ENCODE assay signal across 9 cellular contexts in genomic region chr20:57747889-57748456, GRCh38. TPM values are rescaled to one million over a fixed set of nuclear protein-coding genes. Genes with fewer than 3 reads are reported as not detected.
A peak's percentile ranks its signal among the peaks of the same experiment; 100 is the strongest.
DNase-seq lines count a peak whose midpoint lies in the region; ATAC-seq, FAIRE-seq and TF ChIP-seq lines count a peak whose summit lies in the region.
"Had no signal": no experiment of that assay in that cellular context is flagged by ENCODE, and none has a peak within 500 bp of the region (broad histone marks: within the 10 kb centered on the region; RNA-seq: fewer than 3 reads in every experiment).

No MANE protein-coding gene starts in this region.

- H3K4me3 ChIP-seq in A549 (peak overlapping the region; percentile 23), RWPE2 (ENCODE audit: severe bottlenecking) (no peak overlapping the region)

- no peaks in the 10 kb centered on the region for H3K27me3 ChIP-seq in RWPE2 (ENCODE audit: insufficient read depth, poor library complexity, severe bottlenecking)

- peak overlapping the region; percentile 87 for H3K4me2 ChIP-seq in A549

- H3K4me1 ChIP-seq in A549, result peaks cover 61% of the 10 kb centered on the region
- peaks cover 14% of the 10 kb centered on the region for H3K4me1 ChIP-seq in RWPE2 (ENCODE audit: insufficient read depth, poor library complexity, severe bottlenecking)

- H3K27ac Mint-ChIP-seq in glutamatergic neuron (ENCODE audit: unreplicated experiment), result no peak overlapping the region

- ATAC-seq in A549 (peak; percentile 38 to 47), RWPE2 (ENCODE audit: low read depth) (no peak), Right ventricle myocardium inferior (peak; percentile 21), GM18517 (IDR thresholded peaks at IDR 0.05; ENCODE audit: unreplicated experiment) (no peak)

- H3K27ac ChIP-seq in A549, result peak overlapping the region; percentile 98
- H3K27ac ChIP-seq in RWPE2 (ENCODE audit: poor library complexity, severe bottlenecking), result peak overlapping the region; percentile 56
- H3K27ac ChIP-seq: neutrophil had no signal

- no peaks in the 10 kb centered on the region for H3K27me3 Mint-ChIP-seq in glutamatergic neuron (ENCODE audit: unreplicated experiment)

- no peaks in the 10 kb centered on the region for H3K36me3 ChIP-seq in RWPE2 (ENCODE audit: low read depth)
- H3K36me3 ChIP-seq: neutrophil had no signal

- TF ChIP-seq RAD21 in A549 (conservative IDR thresholded peaks at IDR 0.05 in 1 of 2, IDR thresholded peaks at IDR 0.05 in 1 of 2), result no peak

- TF ChIP-seq CTCF in A549 (IDR thresholded peaks at IDR 0.05) (no peak), RWPE2 (IDR thresholded peaks at IDR 0.05; ENCODE audit: poor library complexity, severe bottlenecking) (no peak), glutamatergic neuron (IDR thresholded peaks at IDR 0.05; ENCODE audit: partially characterized antibody, unreplicated experiment) (no peak)

- H3K9me3 ChIP-seq in A549 (peaks cover 12% of the 10 kb centered on the region; the same call in 2 of the 3 replicates), RWPE2 (ENCODE audit: severe bottlenecking) (no peaks in the 10 kb centered on the region)
- H3K9me3 ChIP-seq: neutrophil had no signal

- no peak for FAIRE-seq in A549 (lab: Jason Lieb, UNC)

- no peaks in the 10 kb centered on the region for H3K36me3 Mint-ChIP-seq in glutamatergic neuron (ENCODE audit: unreplicated experiment)

- TF ChIP-seq EP300 in A549 (IDR thresholded peaks at IDR 0.05), result no peak

- no peak overlapping the region for H3K4me3 Mint-ChIP-seq in glutamatergic neuron (ENCODE audit: unreplicated experiment)

- peaks cover 2% of the 10 kb centered on the region for H3K9me3 Mint-ChIP-seq in glutamatergic neuron (ENCODE audit: unreplicated experiment)

- WGBS in A549 (ENCODE audit: missing lambda C conversion rate), result 8% methylated on average over 18 of the region's 18 CpGs

- CTCF ChIA-PET in A549 (lab: Yijun Ruan, JAX), result interaction anchor here (0.8 to 2.1 kb wide), 11 partner anchors 10 to 445 kb away, joined by 3 to 6 read pairs (median 4); no protein-coding TSS in a partner anchor

- intact Hi-C loops in Right ventricle myocardium inferior (cut with DNase I), result loop anchor here (2.0 kb wide), 1 partner anchor 37 kb away; the partner anchor contains the start of gene PMEPA1
- intact Hi-C loops in posterior vena cava (cut with DNase I), result no loop called here

- DNase-seq in A549 (ENCODE audit: low read depth in 1 of 2, low spot score in 1 of 2) (peak in 1 of 2 experiments; percentile 39), RWPE2 (ENCODE audit: low spot score) (peak; percentile 84), Right ventricle myocardium inferior (ENCODE audit: missing footprints) (no peak), posterior vena cava (ENCODE audit: low spot score) (peak; percentile 64), glutamatergic neuron (no peak), epidermal melanocyte (ENCODE audit: insufficient read length, low spot score) (no peak)
- no peak for DNase-seq in activated CD4-positive, alpha-beta T cell treated with anti-CD3 and anti-CD28 coated beads, Interleukin-2, amount 50 U/mL, for 1 hour

- TF ChIP-seq POLR2A in A549 (IDR thresholded peaks at IDR 0.05; ENCODE audit: low read length), result no peak

- POLR2A ChIA-PET in A549 (lab: Yijun Ruan, JAX), result interaction anchor here (0.7 to 2.2 kb wide), 13 partner anchors 10 to 384 kb away, joined by 3 to 37 read pairs (median 3); partner anchors contain the start of gene PMEPA1

- peaks cover 8% of the 10 kb centered on the region for H3K4me1 Mint-ChIP-seq in glutamatergic neuron (ENCODE audit: low read depth, unreplicated experiment)

TF ChIP-seq in A549, 52 proteins besides CTCF, POLR2A, EP300 and RAD21:
- TF ChIP-seq ATOH8 (CRISPR knock-in tag; IDR thresholded peaks at IDR 0.05; ENCODE audit: low read depth) (peak; percentile 86), HOXB5 (CRISPR knock-in tag; IDR thresholded peaks at IDR 0.05) (peak; percentile 60; the same call in 1 of the 2 replicates), ZNF302 (CRISPR knock-in tag; IDR thresholded peaks at IDR 0.05) (no peak), ESRRA (IDR thresholded peaks at IDR 0.05; ENCODE audit: borderline replicate concordance, low read length) (no peak), RNF2 (IDR thresholded peaks at IDR 0.05; ENCODE audit: borderline replicate concordance, low read depth) (no peak), HDAC2 (IDR thresholded peaks at IDR 0.05) (peak; percentile 44; the same call in 1 of the 2 replicates), SREBF2 (IDR thresholded peaks at IDR 0.05) (no peak), KDM1A (IDR thresholded peaks at IDR 0.05; ENCODE audit: low read depth) (peak; percentile 89; the same call in 1 of the 2 replicates), ZFP36 (IDR thresholded peaks at IDR 0.05; ENCODE audit: borderline replicate concordance, partially characterized antibody) (no peak), EHF (CRISPR knock-in tag; IDR thresholded peaks at IDR 0.05) (0 out of 2 replicates have a peak, but pooled peaks have one; percentile 60), MAZ (IDR thresholded peaks at IDR 0.05; ENCODE audit: borderline replicate concordance, low read depth, low read length) (no peak), HOXA7 (CRISPR knock-in tag; IDR thresholded peaks at IDR 0.05) (peak; percentile 36; the same call in 1 of the 2 replicates), CHD4 (IDR thresholded peaks at IDR 0.05; ENCODE audit: borderline replicate concordance) (no peak), FOSB (CRISPR knock-in tag; IDR thresholded peaks at IDR 0.05) (0 out of 2 replicates have a peak, but pooled peaks have one; percentile 44), HMGXB4 (CRISPR knock-in tag; IDR thresholded peaks at IDR 0.05; ENCODE audit: borderline replicate concordance) (no peak), MAFK (IDR thresholded peaks at IDR 0.05; ENCODE audit: partially characterized antibody) (peak; percentile 70), GATA3 (IDR thresholded peaks at IDR 0.05; ENCODE audit: borderline replicate concordance) (no peak), JUNB (IDR thresholded peaks at IDR 0.05) (no peak), FOSL2 (IDR thresholded peaks at IDR 0.05) (no peak), FOSL2 (CRISPR knock-in tag; IDR thresholded peaks at IDR 0.05) (no peak)

RNA-seq across cellular contexts. Expression of gene PMEPA1, which starts 38.2 kb away (rescaled TPM):
- polyA plus RNA-seq in A549 (2011; rRNA removed) (131 and 150 TPM in 2 replicates), A549 (2017; fragmentation: RNase III; extraction: RNeasy Plus Mini Kit Qiagen cat#74134 plus additional on column Dnase treatment) (114 to 152 TPM (median 147 TPM) in 3 replicates)
- polyA plus RNA-seq in A549 (2012; cell fraction: cytosol; rRNA removed), result 145 and 229 TPM in 2 replicates
- 263 and 339 TPM in 2 replicates for polyA plus RNA-seq in A549 (2012; cell fraction: nucleus; rRNA removed)
- 151 and 188 TPM in 2 replicates for polyA minus RNA-seq in A549 (2011; rRNA and poly(A)+ RNA removed)
- total RNA-seq in Right ventricle myocardium inferior (23.9 TPM), posterior vena cava (10 to 100 TPM; 45.6 to 55.6 TPM), glutamatergic neuron (ENCODE audit: unreplicated experiment) (14.4 TPM)

Comparison
In these comparisons a context has a peak if more than half of its experiments do, and no peak if none do; other contexts are left out.
1. ATAC-seq: peak in A549 (2 of 2) and Right ventricle myocardium inferior (single experiment); none in RWPE2 (single experiment) and GM18517 (single experiment).
2. DNase-seq: peak in RWPE2 (single experiment) and posterior vena cava (single experiment); none in Right ventricle myocardium inferior (single experiment), glutamatergic neuron (single experiment), activated CD4-positive, alpha-beta T cell treated with anti-CD3 and anti-CD28 coated beads, Interleukin-2, amount 50 U/mL, for 1 hour (single experiment) and epidermal melanocyte (single experiment).